In genomic region chr2:28753043-28753683, GRCh38 we compare ENCODE assay signal across 8 cellular contexts. TPM values are rescaled to one million over a fixed set of nuclear protein-coding genes. Genes with fewer than 3 reads are reported as not detected.
DNase-seq lines count a peak whose midpoint lies in the region; ATAC-seq and TF ChIP-seq lines count a peak whose summit lies in the region.

No MANE protein-coding gene starts in this region.

- peaks cover 44 to 79% (median 64%) of the 10 kb centered on the region in 4 donors for H3K4me1 Mint-ChIP-seq in CD4-positive, CD25-positive, alpha-beta regulatory T cell
- H3K4me1 Mint-ChIP-seq in activated naive CD8-positive, alpha-beta T cell treated with anti-CD3 and anti-CD28 coated beads, Interleukin-2, amount 50 U/mL, for 24 hours = peaks cover 69% of the 10 kb centered on the region

- DNase-seq in CD4-positive, CD25-positive, alpha-beta regulatory T cell = peak in 2 of 3 donors; percentile 46 to 59
- DNase-seq in HPDE6-E6E7 (ENCODE audit: extremely low spot score) (peak; percentile 55), RWPE1 (ENCODE audit: low spot score) (peak; percentile 68), hepatic stellate cell (ENCODE audit: low spot score) (peak; percentile 54), renal cortical epithelial cell (ENCODE audit: low read depth) (peak; percentile 88), NCI-H774 (lab: John Stamatoyannopoulos, UW) (no peak)
- DNase-seq in activated naive CD8-positive, alpha-beta T cell treated with anti-CD3 and anti-CD28 coated beads, Interleukin-2, amount 50 U/mL, for 24 hours = peak; percentile 46

- H3K27ac ChIP-seq in CD4-positive, CD25-positive, alpha-beta regulatory T cell (ENCODE audit: insufficient read depth, low read length, poor library complexity, severe bottlenecking) = peak overlapping the region; percentile 99
- peak overlapping the region; percentile 78 for H3K27ac ChIP-seq in RWPE1

- H3K4me1 ChIP-seq in CD4-positive, CD25-positive, alpha-beta regulatory T cell (ENCODE audit: control insufficient read depth, insufficient read depth, low read length, poor library complexity, severe bottlenecking) = peaks cover 64% of the 10 kb centered on the region

- H3K36me3 Mint-ChIP-seq in CD4-positive, CD25-positive, alpha-beta regulatory T cell = peaks cover 6% of the 10 kb centered on the region
- H3K36me3 Mint-ChIP-seq in activated naive CD8-positive, alpha-beta T cell treated with anti-CD3 and anti-CD28 coated beads, Interleukin-2, amount 50 U/mL, for 24 hours (ENCODE audit: low read depth) = peaks cover 33% of the 10 kb centered on the region

- H3K27me3 ChIP-seq in CD4-positive, CD25-positive, alpha-beta regulatory T cell (ENCODE audit: control insufficient read depth, insufficient read depth, low read length) = no peaks in the 10 kb centered on the region

- no peaks in the 10 kb centered on the region for H3K36me3 ChIP-seq in CD4-positive, CD25-positive, alpha-beta regulatory T cell (ENCODE audit: control insufficient read depth, insufficient read depth, low read length)

- peak overlapping the region; percentile 91 to 100 (median 97) for H3K4me3 Mint-ChIP-seq in CD4-positive, CD25-positive, alpha-beta regulatory T cell
- H3K4me3 Mint-ChIP-seq in activated naive CD8-positive, alpha-beta T cell treated with anti-CD3 and anti-CD28 coated beads, Interleukin-2, amount 50 U/mL, for 24 hours = peak overlapping the region; percentile 96

- H3K4me3 ChIP-seq in CD4-positive, CD25-positive, alpha-beta regulatory T cell (ENCODE audit: low read depth, low read length) = peak overlapping the region; percentile 100

- H3K9me3 ChIP-seq in CD4-positive, CD25-positive, alpha-beta regulatory T cell (ENCODE audit: control insufficient read depth in 2 of 2, low read length in 2 of 2) = no peaks in the 10 kb centered on the region

- CTCF ChIA-PET in RWPE1 (lab: Yijun Ruan, JAX) = interaction anchor here (0.6 to 2.1 kb wide), 3 partner anchors 159 to 186 kb away, joined by 4 to 16 read pairs (median 14); no protein-coding TSS in a partner anchor

- peak; percentile 76 for TF ChIP-seq CTCF in RWPE1 (conservative IDR thresholded peaks at IDR 0.05; ENCODE audit: low read depth)

- peaks cover 13% of the 10 kb centered on the region for H3K27me3 Mint-ChIP-seq in CD4-positive, CD25-positive, alpha-beta regulatory T cell
- H3K27me3 Mint-ChIP-seq in activated naive CD8-positive, alpha-beta T cell treated with anti-CD3 and anti-CD28 coated beads, Interleukin-2, amount 50 U/mL, for 24 hours = no peaks in the 10 kb centered on the region

- POLR2A ChIA-PET in RWPE1 (lab: Yijun Ruan, JAX; ENCODE audit: low non-redundant PET) = no interaction called here

- no peak for ATAC-seq in CD4-positive, CD25-positive, alpha-beta regulatory T cell (ENCODE audit: low read depth in 2 of 2)
- no peak for ATAC-seq in activated naive CD8-positive, alpha-beta T cell treated with anti-CD3 and anti-CD28 coated beads, Interleukin-2, amount 50 U/mL, for 24 hours
- no peak for ATAC-seq in GM19035 (IDR thresholded peaks at IDR 0.05; ENCODE audit: unreplicated experiment)

- peak overlapping the region; percentile 95 to 99 (median 99) for H3K27ac Mint-ChIP-seq in CD4-positive, CD25-positive, alpha-beta regulatory T cell
- H3K27ac Mint-ChIP-seq in activated naive CD8-positive, alpha-beta T cell treated with anti-CD3 and anti-CD28 coated beads, Interleukin-2, amount 50 U/mL, for 24 hours = peak overlapping the region; percentile 95

- H3K9me3 Mint-ChIP-seq in CD4-positive, CD25-positive, alpha-beta regulatory T cell = peaks cover 0 to 1% (median 0%) of the 10 kb centered on the region in 7 donors
- H3K9me3 Mint-ChIP-seq in activated naive CD8-positive, alpha-beta T cell treated with anti-CD3 and anti-CD28 coated beads, Interleukin-2, amount 50 U/mL, for 24 hours = no peaks in the 10 kb centered on the region

RNA-seq across cellular contexts. Expression of gene PPP1CB, which starts 1.5 kb away (rescaled TPM):
- 303 TPM for total RNA-seq in CD4-positive, CD25-positive, alpha-beta regulatory T cell
- polyA plus RNA-seq in CD4-positive, CD25-positive, alpha-beta regulatory T cell = 100 to 1,000 TPM; 102 to 136 (median 117) TPM
- total RNA-seq in renal cortical epithelial cell = 570 and 578 TPM in 2 replicates

RNA-seq across cellular contexts. Expression of gene SPDYA, which starts 57.5 kb away (rescaled TPM):
- total RNA-seq in CD4-positive, CD25-positive, alpha-beta regulatory T cell = 19.6 TPM
- under 1 TPM; 0.09 to 0.25 (median 0.16) TPM for polyA plus RNA-seq in CD4-positive, CD25-positive, alpha-beta regulatory T cell
- 0.69 and 3.5 TPM in 2 replicates for total RNA-seq in renal cortical epithelial cell
